In the genomic region with DNA sequence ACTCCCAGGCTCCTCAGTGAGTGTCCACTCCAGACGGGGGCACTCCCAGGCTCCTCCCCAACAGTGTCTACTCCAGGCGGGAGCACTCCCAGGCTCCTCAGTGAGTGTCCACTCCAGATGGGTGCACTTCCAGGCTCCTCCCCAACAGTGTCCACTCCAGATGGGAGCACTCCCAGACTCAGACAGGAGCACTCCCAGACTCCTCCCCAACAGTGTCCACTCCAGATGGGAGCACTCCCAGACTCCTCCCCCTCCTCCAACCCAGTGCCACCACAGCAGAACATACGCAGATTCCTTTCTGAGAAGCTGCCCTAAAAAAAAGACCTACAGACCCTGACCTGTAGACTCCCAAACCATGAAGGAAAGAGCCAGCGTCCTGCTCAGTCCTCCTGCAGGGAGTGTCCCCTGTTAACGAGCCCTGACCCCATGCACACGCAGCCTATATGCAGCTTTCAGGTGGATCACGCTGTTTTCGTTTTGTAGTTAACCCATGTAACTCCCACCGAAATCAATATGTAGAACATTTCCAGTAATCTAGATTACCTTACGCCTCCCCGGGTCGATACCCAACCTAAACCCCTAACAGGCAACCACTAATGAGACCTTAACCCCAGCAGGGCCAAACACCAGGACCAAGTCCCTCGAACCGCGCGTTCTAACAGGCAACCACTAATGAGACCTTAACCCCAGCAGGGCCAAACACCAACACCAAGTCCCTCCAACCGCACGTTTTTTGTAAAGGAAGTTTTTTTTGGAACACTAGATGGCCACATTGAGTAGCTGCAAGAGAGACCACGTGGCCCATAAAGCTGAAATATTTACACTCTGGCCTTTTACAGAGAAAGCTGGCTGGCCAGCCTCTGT, we compare ENCODE assay signal across 1 cellular context.
A peak's percentile ranks its signal among the peaks of the same experiment; 100 is the strongest.
TF ChIP-seq lines count a peak whose summit lies in the region.

No MANE protein-coding gene starts in this region.

TF ChIP-seq in HepG2, 621 proteins besides CTCF, POLR2A, EP300 and RAD21 (continued from another document and continues in another):
- TF ChIP-seq, protein P1, sequence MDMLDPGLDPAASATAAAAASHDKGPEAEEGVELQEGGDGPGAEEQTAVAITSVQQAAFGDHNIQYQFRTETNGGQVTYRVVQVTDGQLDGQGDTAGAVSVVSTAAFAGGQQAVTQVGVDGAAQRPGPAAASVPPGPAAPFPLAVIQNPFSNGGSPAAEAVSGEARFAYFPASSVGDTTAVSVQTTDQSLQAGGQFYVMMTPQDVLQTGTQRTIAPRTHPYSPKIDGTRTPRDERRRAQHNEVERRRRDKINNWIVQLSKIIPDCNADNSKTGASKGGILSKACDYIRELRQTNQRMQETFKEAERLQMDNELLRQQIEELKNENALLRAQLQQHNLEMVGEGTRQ (IDR thresholded peaks at IDR 0.05; ENCODE audit: low read depth, low read length): peak; percentile 85
- TF ChIP-seq, protein P1 (CRISPR knock-in tag; IDR thresholded peaks at IDR 0.05; ENCODE audit: borderline replicate concordance): peak; percentile 94; the same call in 1 of the 2 replicates
- TF ChIP-seq, protein P2, sequence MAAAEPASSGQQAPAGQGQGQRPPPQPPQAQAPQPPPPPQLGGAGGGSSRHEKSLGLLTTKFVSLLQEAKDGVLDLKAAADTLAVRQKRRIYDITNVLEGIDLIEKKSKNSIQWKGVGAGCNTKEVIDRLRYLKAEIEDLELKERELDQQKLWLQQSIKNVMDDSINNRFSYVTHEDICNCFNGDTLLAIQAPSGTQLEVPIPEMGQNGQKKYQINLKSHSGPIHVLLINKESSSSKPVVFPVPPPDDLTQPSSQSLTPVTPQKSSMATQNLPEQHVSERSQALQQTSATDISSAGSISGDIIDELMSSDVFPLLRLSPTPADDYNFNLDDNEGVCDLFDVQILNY (CRISPR knock-in tag; conservative IDR thresholded peaks at IDR 0.05): no peak
- TF ChIP-seq MTF1 (CRISPR knock-in tag; IDR thresholded peaks at IDR 0.05) (no peak), SALL1 (CRISPR knock-in tag; IDR thresholded peaks at IDR 0.05) (no peak), CENPT (CRISPR knock-in tag; IDR thresholded peaks at IDR 0.05; ENCODE audit: low read depth) (no peak), ZBTB21 (CRISPR knock-in tag; IDR thresholded peaks at IDR 0.05) (no peak), ZNF792 (CRISPR knock-in tag; IDR thresholded peaks at IDR 0.05) (0 out of 2 replicates have a peak, but pooled peaks have one; percentile 24), IRX3 (CRISPR knock-in tag; IDR thresholded peaks at IDR 0.05; ENCODE audit: borderline replicate concordance, low read depth) (no peak), ZNF720 (CRISPR knock-in tag; IDR thresholded peaks at IDR 0.05) (no peak), ZNF367 (CRISPR knock-in tag; IDR thresholded peaks at IDR 0.05; ENCODE audit: borderline replicate concordance) (no peak), KAT8 (CRISPR knock-in tag; IDR thresholded peaks at IDR 0.05) (peak; percentile 15; the same call in 1 of the 2 replicates), ZNF274 (CRISPR knock-in tag; IDR thresholded peaks at IDR 0.05) (0 out of 2 replicates have a peak, but pooled peaks have one; percentile 30), YEATS4 (CRISPR knock-in tag; IDR thresholded peaks at IDR 0.05; ENCODE audit: borderline replicate concordance) (0 out of 2 replicates have a peak, but pooled peaks have one; percentile 47), ESRRA (CRISPR knock-in tag; IDR thresholded peaks at IDR 0.05; ENCODE audit: low read depth) (no peak), TSC22D2 (CRISPR knock-in tag; IDR thresholded peaks at IDR 0.05; ENCODE audit: borderline replicate concordance) (0 out of 2 replicates have a peak, but pooled peaks have one; percentile 52), ZNF674 (CRISPR knock-in tag; IDR thresholded peaks at IDR 0.05; ENCODE audit: low read depth) (no peak), REPIN1 (CRISPR knock-in tag; IDR thresholded peaks at IDR 0.05; ENCODE audit: borderline replicate concordance, low read depth) (0 out of 2 replicates have a peak, but pooled peaks have one; percentile 47), XRCC5 (optimal IDR thresholded peaks at IDR 0.05; ENCODE audit: low read length) (peak; percentile 63), NFATC3 (CRISPR knock-in tag; IDR thresholded peaks at IDR 0.05) (no peak), IKZF4 (CRISPR knock-in tag; IDR thresholded peaks at IDR 0.05; ENCODE audit: borderline replicate concordance, low read depth, not compliant biosample characterization) (no peak), NCOR1 (IDR thresholded peaks at IDR 0.05; ENCODE audit: borderline replicate concordance, low read length) (no peak), THAP11 (CRISPR knock-in tag; IDR thresholded peaks at IDR 0.05) (peak; percentile 39; the same call in 1 of the 2 replicates), SP5 (CRISPR knock-in tag; IDR thresholded peaks at IDR 0.05; ENCODE audit: borderline replicate concordance, low read depth) (no peak), RAD51 (IDR thresholded peaks at IDR 0.05; ENCODE audit: borderline replicate concordance) (peak; percentile 37; the same call in 1 of the 2 replicates), MXD4 (CRISPR knock-in tag; IDR thresholded peaks at IDR 0.05) (peak; percentile 74), JUNB (CRISPR knock-in tag; IDR thresholded peaks at IDR 0.05; ENCODE audit: borderline replicate concordance) (no peak), ZNF614 (CRISPR knock-in tag; IDR thresholded peaks at IDR 0.05; ENCODE audit: borderline replicate concordance) (no peak), ZNF136 (CRISPR knock-in tag; IDR thresholded peaks at IDR 0.05; ENCODE audit: low read depth) (0 out of 2 replicates have a peak, but pooled peaks have one; percentile 42), TAF1 (CRISPR knock-in tag; IDR thresholded peaks at IDR 0.05) (peak; percentile 25; the same call in 1 of the 2 replicates), MEIS2 (CRISPR knock-in tag; IDR thresholded peaks at IDR 0.05) (no peak), ZBTB3 (CRISPR knock-in tag; IDR thresholded peaks at IDR 0.05; ENCODE audit: borderline replicate concordance, low read depth) (no peak), ZSCAN31 (CRISPR knock-in tag; IDR thresholded peaks at IDR 0.05; ENCODE audit: low read depth) (no peak), HNF4G (IDR thresholded peaks at IDR 0.05; ENCODE audit: borderline replicate concordance, low read depth, low read length) (no peak), HNF4G (CRISPR knock-in tag; IDR thresholded peaks at IDR 0.05; ENCODE audit: borderline replicate concordance, low read depth) (no peak), ZC3H13 (CRISPR knock-in tag; IDR thresholded peaks at IDR 0.05) (0 out of 2 replicates have a peak, but pooled peaks have one; percentile 20), ZNF24 (IDR thresholded peaks at IDR 0.05) (no peak), ZSCAN20 (CRISPR knock-in tag; IDR thresholded peaks at IDR 0.05; ENCODE audit: borderline replicate concordance) (no peak), TOPORS (CRISPR knock-in tag; IDR thresholded peaks at IDR 0.05) (no peak), PHF5A (CRISPR knock-in tag; IDR thresholded peaks at IDR 0.05; ENCODE audit: low read depth, unreplicated experiment) (peak; percentile 37), FOSL1 (CRISPR knock-in tag; IDR thresholded peaks at IDR 0.05; ENCODE audit: borderline replicate concordance) (no peak)
- TF ChIP-seq, protein P3, sequence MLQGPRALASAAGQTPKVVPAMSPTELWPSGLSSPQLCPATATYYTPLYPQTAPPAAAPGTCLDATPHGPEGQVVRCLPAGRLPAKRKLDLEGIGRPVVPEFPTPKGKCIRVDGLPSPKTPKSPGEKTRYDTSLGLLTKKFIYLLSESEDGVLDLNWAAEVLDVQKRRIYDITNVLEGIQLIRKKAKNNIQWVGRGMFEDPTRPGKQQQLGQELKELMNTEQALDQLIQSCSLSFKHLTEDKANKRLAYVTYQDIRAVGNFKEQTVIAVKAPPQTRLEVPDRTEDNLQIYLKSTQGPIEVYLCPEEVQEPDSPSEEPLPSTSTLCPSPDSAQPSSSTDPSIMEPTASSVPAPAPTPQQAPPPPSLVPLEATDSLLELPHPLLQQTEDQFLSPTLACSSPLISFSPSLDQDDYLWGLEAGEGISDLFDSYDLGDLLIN (CRISPR knock-in tag; IDR thresholded peaks at IDR 0.05; ENCODE audit: borderline replicate concordance): no peak
- TF ChIP-seq, protein P4, sequence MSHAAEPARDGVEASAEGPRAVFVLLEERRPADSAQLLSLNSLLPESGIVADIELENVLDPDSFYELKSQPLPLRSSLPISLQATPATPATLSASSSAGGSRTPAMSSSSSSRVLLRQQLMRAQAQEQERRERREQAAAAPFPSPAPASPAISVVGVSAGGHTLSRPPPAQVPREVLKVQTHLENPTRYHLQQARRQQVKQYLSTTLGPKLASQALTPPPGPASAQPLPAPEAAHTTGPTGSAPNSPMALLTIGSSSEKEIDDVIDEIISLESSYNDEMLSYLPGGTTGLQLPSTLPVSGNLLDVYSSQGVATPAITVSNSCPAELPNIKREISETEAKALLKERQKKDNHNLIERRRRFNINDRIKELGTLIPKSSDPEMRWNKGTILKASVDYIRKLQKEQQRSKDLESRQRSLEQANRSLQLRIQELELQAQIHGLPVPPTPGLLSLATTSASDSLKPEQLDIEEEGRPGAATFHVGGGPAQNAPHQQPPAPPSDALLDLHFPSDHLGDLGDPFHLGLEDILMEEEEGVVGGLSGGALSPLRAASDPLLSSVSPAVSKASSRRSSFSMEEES (CRISPR knock-in tag; IDR thresholded peaks at IDR 0.05): peak; percentile 69
- TF ChIP-seq, protein P5, sequence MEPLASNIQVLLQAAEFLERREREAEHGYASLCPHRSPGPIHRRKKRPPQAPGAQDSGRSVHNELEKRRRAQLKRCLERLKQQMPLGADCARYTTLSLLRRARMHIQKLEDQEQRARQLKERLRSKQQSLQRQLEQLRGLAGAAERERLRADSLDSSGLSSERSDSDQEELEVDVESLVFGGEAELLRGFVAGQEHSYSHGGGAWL (CRISPR knock-in tag; IDR thresholded peaks at IDR 0.05): no peak
- TF ChIP-seq, protein P6, sequence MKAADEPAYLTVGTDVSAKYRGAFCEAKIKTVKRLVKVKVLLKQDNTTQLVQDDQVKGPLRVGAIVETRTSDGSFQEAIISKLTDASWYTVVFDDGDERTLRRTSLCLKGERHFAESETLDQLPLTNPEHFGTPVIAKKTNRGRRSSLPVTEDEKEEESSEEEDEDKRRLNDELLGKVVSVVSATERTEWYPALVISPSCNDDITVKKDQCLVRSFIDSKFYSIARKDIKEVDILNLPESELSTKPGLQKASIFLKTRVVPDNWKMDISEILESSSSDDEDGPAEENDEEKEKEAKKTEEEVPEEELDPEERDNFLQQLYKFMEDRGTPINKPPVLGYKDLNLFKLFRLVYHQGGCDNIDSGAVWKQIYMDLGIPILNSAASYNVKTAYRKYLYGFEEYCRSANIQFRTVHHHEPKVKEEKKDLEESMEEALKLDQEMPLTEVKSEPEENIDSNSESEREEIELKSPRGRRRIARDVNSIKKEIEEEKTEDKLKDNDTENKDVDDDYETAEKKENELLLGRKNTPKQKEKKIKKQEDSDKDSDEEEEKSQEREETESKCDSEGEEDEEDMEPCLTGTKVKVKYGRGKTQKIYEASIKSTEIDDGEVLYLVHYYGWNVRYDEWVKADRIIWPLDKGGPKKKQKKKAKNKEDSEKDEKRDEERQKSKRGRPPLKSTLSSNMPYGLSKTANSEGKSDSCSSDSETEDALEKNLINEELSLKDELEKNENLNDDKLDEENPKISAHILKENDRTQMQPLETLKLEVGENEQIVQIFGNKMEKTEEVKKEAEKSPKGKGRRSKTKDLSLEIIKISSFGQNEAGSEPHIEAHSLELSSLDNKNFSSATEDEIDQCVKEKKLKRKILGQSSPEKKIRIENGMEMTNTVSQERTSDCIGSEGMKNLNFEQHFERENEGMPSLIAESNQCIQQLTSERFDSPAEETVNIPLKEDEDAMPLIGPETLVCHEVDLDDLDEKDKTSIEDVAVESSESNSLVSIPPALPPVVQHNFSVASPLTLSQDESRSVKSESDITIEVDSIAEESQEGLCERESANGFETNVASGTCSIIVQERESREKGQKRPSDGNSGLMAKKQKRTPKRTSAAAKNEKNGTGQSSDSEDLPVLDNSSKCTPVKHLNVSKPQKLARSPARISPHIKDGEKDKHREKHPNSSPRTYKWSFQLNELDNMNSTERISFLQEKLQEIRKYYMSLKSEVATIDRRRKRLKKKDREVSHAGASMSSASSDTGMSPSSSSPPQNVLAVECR (CRISPR knock-in tag; IDR thresholded peaks at IDR 0.05; ENCODE audit: borderline replicate concordance): peak; percentile 56; the same call in 1 of the 2 replicates
- TF ChIP-seq, protein P7, sequence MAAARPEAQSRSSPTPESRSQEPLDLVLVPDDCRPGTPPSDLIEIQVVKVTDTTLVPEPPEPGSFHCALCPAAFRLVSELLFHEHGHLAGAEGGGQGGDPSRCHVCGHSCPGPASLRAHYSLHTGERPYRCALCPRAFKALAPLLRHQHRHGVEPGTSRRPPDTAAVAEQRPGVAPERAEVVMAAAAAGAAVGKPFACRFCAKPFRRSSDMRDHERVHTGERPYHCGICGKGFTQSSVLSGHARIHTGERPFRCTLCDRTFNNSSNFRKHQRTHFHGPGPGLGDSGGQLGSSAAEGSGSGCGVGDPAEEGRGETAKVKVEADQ (CRISPR knock-in tag; IDR thresholded peaks at IDR 0.05; ENCODE audit: borderline replicate concordance): peak; percentile 39; the same call in 1 of the 2 replicates
- TF ChIP-seq, protein P8, sequence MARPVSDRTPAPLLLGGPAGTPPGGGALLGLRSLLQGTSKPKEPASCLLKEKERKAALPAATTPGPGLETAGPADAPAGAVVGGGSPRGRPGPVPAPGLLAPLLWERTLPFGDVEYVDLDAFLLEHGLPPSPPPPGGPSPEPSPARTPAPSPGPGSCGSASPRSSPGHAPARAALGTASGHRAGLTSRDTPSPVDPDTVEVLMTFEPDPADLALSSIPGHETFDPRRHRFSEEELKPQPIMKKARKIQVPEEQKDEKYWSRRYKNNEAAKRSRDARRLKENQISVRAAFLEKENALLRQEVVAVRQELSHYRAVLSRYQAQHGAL (CRISPR knock-in tag; IDR thresholded peaks at IDR 0.05; ENCODE audit: not compliant biosample characterization): no peak
- TF ChIP-seq, protein P9, sequence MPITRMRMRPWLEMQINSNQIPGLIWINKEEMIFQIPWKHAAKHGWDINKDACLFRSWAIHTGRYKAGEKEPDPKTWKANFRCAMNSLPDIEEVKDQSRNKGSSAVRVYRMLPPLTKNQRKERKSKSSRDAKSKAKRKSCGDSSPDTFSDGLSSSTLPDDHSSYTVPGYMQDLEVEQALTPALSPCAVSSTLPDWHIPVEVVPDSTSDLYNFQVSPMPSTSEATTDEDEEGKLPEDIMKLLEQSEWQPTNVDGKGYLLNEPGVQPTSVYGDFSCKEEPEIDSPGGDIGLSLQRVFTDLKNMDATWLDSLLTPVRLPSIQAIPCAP (CRISPR knock-in tag; IDR thresholded peaks at IDR 0.05; ENCODE audit: low read depth): no peak
- TF ChIP-seq, protein P10, sequence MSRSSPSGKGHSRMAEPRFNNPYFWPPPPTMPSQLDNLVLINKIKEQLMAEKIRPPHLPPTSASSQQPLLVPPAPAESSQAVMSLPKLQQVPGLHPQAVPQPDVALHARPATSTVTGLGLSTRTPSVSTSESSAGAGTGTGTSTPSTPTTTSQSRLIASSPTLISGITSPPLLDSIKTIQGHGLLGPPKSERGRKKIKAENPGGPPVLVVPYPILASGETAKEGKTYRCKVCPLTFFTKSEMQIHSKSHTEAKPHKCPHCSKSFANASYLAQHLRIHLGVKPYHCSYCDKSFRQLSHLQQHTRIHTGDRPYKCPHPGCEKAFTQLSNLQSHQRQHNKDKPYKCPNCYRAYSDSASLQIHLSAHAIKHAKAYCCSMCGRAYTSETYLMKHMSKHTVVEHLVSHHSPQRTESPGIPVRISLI (CRISPR knock-in tag; IDR thresholded peaks at IDR 0.05; ENCODE audit: borderline replicate concordance): peak; percentile 55; the same call in 1 of the 2 replicates
